16 cellular contexts compared by ENCODE assay signal in the genomic region with DNA sequence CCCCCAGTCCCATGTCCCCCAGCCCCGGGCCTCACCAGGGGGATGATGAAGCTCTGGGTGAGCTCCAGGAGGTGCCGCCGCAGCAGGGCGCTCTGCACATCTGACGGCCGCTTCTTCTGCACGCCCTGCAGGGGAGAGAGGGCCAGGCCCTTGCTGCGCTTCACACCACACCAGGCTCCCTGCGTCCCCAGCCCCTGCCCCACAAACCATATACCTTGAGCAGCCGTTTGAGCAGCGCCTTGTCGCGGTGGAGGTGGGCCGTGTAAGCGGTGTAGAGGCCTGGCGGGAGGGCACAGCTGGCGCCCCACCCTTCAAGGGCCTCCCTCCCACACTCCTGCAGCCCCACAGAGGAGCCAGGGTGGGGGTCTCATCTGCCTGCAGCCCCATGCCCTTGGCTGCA. TPM values are rescaled to one million over a fixed set of nuclear protein-coding genes. Genes with fewer than 3 reads are reported as not detected.
DNase-seq lines count a peak whose midpoint lies in the region; ATAC-seq and TF ChIP-seq lines count a peak whose summit lies in the region.
"Had no signal": no experiment of that assay in that cellular context is flagged by ENCODE, and none has a peak within 500 bp of the region (broad histone marks: within the 10 kb centered on the region; RNA-seq: fewer than 3 reads in every experiment).

No MANE protein-coding gene starts in this region.

- H3K9me2 ChIP-seq in SK-N-SH: no peaks in the 10 kb centered on the region

- H3K27ac ChIP-seq in SK-N-SH (ENCODE audit: low read depth in 2 of 2, low read length in 1 of 2): no peak overlapping the region
- H3K27ac ChIP-seq: coronary artery had no signal

- H3K4me3 ChIP-seq in SK-N-SH (ENCODE audit: low read depth in 2 of 2, low read length in 1 of 2) (no peak overlapping the region), GM12864 (ENCODE audit: low read depth, low read length) (peak overlapping the region; percentile 72), mucosa of descending colon (no peak overlapping the region)
- H3K4me3 ChIP-seq: lung, sigmoid colon had no signal

- peaks cover 11% of the 10 kb centered on the region for H3K4me1 Mint-ChIP-seq in activated CD8-positive, alpha-beta T cell treated with anti-CD3 and anti-CD28 coated beads for 36 hours (ENCODE audit: low read depth)

- H3K79me2 ChIP-seq in SK-N-SH (ENCODE audit: insufficient read depth): no peaks in the 10 kb centered on the region

- TF ChIP-seq CTCF in SK-N-SH (IDR thresholded peaks at IDR 0.05) (no peak), GM12864 (IDR thresholded peaks at IDR 0.05; ENCODE audit: low read depth, low read length, missing control alignments) (no peak), mucosa of descending colon (IDR thresholded peaks at IDR 0.05) (no peak)
- TF ChIP-seq CTCF in activated CD8-positive, alpha-beta T cell treated with anti-CD3 and anti-CD28 coated beads for 36 hours (IDR thresholded peaks at IDR 0.05): no peak

- H3K27ac Mint-ChIP-seq in activated CD8-positive, alpha-beta T cell treated with anti-CD3 and anti-CD28 coated beads for 36 hours: peak overlapping the region; percentile 91

- no peak for TF ChIP-seq RAD21 in SK-N-SH (IDR thresholded peaks at IDR 0.05; ENCODE audit: low read length)

- WGBS in SK-N-SH (ENCODE audit: low lambda C conversion rate): 100% methylated on average over 4 of the region's 17 CpGs

- H3K4me1 ChIP-seq in SK-N-SH (ENCODE audit: control insufficient read depth in 1 of 2, insufficient read depth in 2 of 2, low read depth in 1 of 2, low read length in 1 of 2) (peaks cover 2 to 4% of the 10 kb centered on the region in 2 experiments; a peak in 2 of 4 replicates), mucosa of descending colon (ENCODE audit: low read depth) (peaks cover 12% of the 10 kb centered on the region)

- ATAC-seq in SK-N-SH treated with all-trans-retinoic acid at 6 μM for 48 hours: no peak
- ATAC-seq in activated CD8-positive, alpha-beta T cell treated with anti-CD3 and anti-CD28 coated beads for 36 hours: no peak
- no peak for ATAC-seq in mucosa of descending colon

- H3K36me3 Mint-ChIP-seq in activated CD8-positive, alpha-beta T cell treated with anti-CD3 and anti-CD28 coated beads for 36 hours (ENCODE audit: low read depth): no peaks in the 10 kb centered on the region

- CTCF ChIA-PET in SK-N-SH (lab: Yijun Ruan, JAX): interaction anchor here (0.8 to 2.7 kb wide), 2 partner anchors 13 to 28 kb away, joined by 3 to 11 read pairs; no protein-coding TSS in a partner anchor
- CTCF ChIA-PET in activated CD8-positive, alpha-beta T cell treated with anti-CD3 and anti-CD28 coated beads for 36 hours (lab: Charles Lee): interaction anchor here (0.8 to 3.3 kb wide), 3 partner anchors 13 to 37 kb away, joined by 3 to 19 read pairs (median 3); a partner anchor contains a TSS

- H4K20me1 ChIP-seq in SK-N-SH (ENCODE audit: insufficient read depth): no peaks in the 10 kb centered on the region

- no peak for TF ChIP-seq EP300 in SK-N-SH (IDR thresholded peaks at IDR 0.05; ENCODE audit: borderline replicate concordance in 1 of 2, low read depth in 1 of 2, low read length in 1 of 2)

- no peak overlapping the region for H3K4me2 ChIP-seq in SK-N-SH

- peaks cover 2% of the 10 kb centered on the region for H3K27me3 Mint-ChIP-seq in activated CD8-positive, alpha-beta T cell treated with anti-CD3 and anti-CD28 coated beads for 36 hours

- no peaks in the 10 kb centered on the region for H3K9me3 Mint-ChIP-seq in activated CD8-positive, alpha-beta T cell treated with anti-CD3 and anti-CD28 coated beads for 36 hours

- no peak overlapping the region for H2AFZ ChIP-seq in SK-N-SH (ENCODE audit: low read depth)

- no peaks in the 10 kb centered on the region for H3K36me3 ChIP-seq in SK-N-SH (replicated peaks in 1 of 2; ENCODE audit: control insufficient read depth in 1 of 2, insufficient read depth in 2 of 2, low read length in 1 of 2)
- H3K36me3 ChIP-seq in mucosa of descending colon (ENCODE audit: low read depth): no peaks in the 10 kb centered on the region
- H3K36me3 ChIP-seq: esophagus squamous epithelium, sigmoid colon had no signal

- intact Hi-C loops in activated CD8-positive, alpha-beta T cell treated with anti-CD3 and anti-CD28 coated beads for 36 hours (cut with micrococcal nuclease): no loop called here
- intact Hi-C loops in mucosa of descending colon (cut with DNase I, micrococcal nuclease): no loop called here

- no peak overlapping the region for H3K9ac ChIP-seq in SK-N-SH

- H3K4me3 Mint-ChIP-seq in activated CD8-positive, alpha-beta T cell treated with anti-CD3 and anti-CD28 coated beads for 36 hours: peak overlapping the region; percentile 84

- POLR2A ChIA-PET in SK-N-SH (lab: Yijun Ruan, JAX): no interaction called here
- POLR2A ChIA-PET in activated CD8-positive, alpha-beta T cell treated with anti-CD3 and anti-CD28 coated beads for 36 hours (lab: Charles Lee): interaction anchor here (0.6 to 2.2 kb wide), 7 partner anchors 9 to 69 kb away, joined by 3 to 9 read pairs (median 4); no protein-coding TSS in a partner anchor

- DNase-seq in SK-N-SH: peak; percentile 30
- DNase-seq in GM12864 (ENCODE audit: low read depth): no peak
- DNase-seq in activated CD8-positive, alpha-beta T cell treated with anti-CD3 and anti-CD28 coated beads for 36 hours: no peak
- DNase-seq in mucosa of descending colon: peak in 2 of 3 donors; percentile 46 to 61
- no peak for DNase-seq in activated CD4-positive, CD25-positive, alpha-beta regulatory T cell treated with anti-CD3 and anti-CD28 coated beads, Interleukin-2, amount 50 U/mL, for 72 hours
- no peak for DNase-seq in kidney tubule cell (ENCODE audit: low spot score)
- no peak for DNase-seq in AG08396 (ENCODE audit: low spot score)
- DNase-seq: anterior cingulate cortex; esophagus squamous epithelium; NCI-H1092 treated with DMSO at 0.1 percent for 48 hours; NCI-H2227 treated with DMSO at 0.1 percent for 48 hours; stimulated activated CD4-positive, alpha-beta T cell treated with anti-CD3 and anti-CD28 coated beads, Interleukin-4, amount 100 ng/mL, for 4 hours had no signal

- no peaks in the 10 kb centered on the region for H3K9me3 ChIP-seq in SK-N-SH
- H3K9me3 ChIP-seq in mucosa of descending colon: no peaks in the 10 kb centered on the region
- H3K9me3 ChIP-seq: esophagus squamous epithelium, sigmoid colon had no signal

- H3K27me3 ChIP-seq in SK-N-SH (ENCODE audit: insufficient read depth): no peaks in the 10 kb centered on the region
- H3K27me3 ChIP-seq: esophagus squamous epithelium, sigmoid colon had no signal

- peaks cover 2% of the 10 kb centered on the region for H3F3A ChIP-seq in SK-N-SH (replicated peaks; ENCODE audit: insufficient read depth)

TF ChIP-seq in SK-N-SH, 30 proteins besides CTCF, POLR2A, EP300 and RAD21 (continues in another document):
- no peak for TF ChIP-seq YY1 (IDR thresholded peaks at IDR 0.05; ENCODE audit: low read depth)
- TF ChIP-seq, protein P1, sequence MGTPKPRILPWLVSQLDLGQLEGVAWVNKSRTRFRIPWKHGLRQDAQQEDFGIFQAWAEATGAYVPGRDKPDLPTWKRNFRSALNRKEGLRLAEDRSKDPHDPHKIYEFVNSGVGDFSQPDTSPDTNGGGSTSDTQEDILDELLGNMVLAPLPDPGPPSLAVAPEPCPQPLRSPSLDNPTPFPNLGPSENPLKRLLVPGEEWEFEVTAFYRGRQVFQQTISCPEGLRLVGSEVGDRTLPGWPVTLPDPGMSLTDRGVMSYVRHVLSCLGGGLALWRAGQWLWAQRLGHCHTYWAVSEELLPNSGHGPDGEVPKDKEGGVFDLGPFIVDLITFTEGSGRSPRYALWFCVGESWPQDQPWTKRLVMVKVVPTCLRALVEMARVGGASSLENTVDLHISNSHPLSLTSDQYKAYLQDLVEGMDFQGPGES (IDR thresholded peaks at IDR 0.05; ENCODE audit: low read depth, low read length): no peak

TF ChIP-seq in SK-N-SH treated with all-trans-retinoic acid at 6 μM for 48 hours, 23 proteins besides CTCF, POLR2A, EP300 and RAD21 (continues in another document):
- TF ChIP-seq TCF4 (CRISPR knock-in tag; IDR thresholded peaks at IDR 0.05; ENCODE audit: borderline replicate concordance): no peak
- TF ChIP-seq ZNF70 (CRISPR knock-in tag; IDR thresholded peaks at IDR 0.05): no peak

RNA-seq across cellular contexts. Expression of a gene that starts 6.2 kb away (rescaled TPM):
- polyA plus RNA-seq in SK-N-SH (2012; rRNA removed): 85.8 and 108 TPM in 2 replicates
- 38.1 and 61.2 TPM in 2 replicates for polyA plus RNA-seq in SK-N-SH (2012; cell fraction: cytosol; rRNA removed)
- 385 and 523 TPM in 2 replicates for polyA plus RNA-seq in SK-N-SH (2012; cell fraction: nucleus; rRNA removed)
- total RNA-seq in activated CD8-positive, alpha-beta T cell treated with anti-CD3 and anti-CD28 coated beads for 36 hours: 10 to 100 TPM; 22.1 to 26.4 TPM
- 100 to 1,000 TPM; 232 to 318 (median 250) TPM for total RNA-seq in mucosa of descending colon

RNA-seq across cellular contexts. Expression of a gene that starts 13.2 kb away (rescaled TPM):
- polyA plus RNA-seq in SK-N-SH (2012; rRNA removed): 5.6 and 5.8 TPM in 2 replicates
- 1.2 and 2.3 TPM in 2 replicates for polyA plus RNA-seq in SK-N-SH (2012; cell fraction: cytosol; rRNA removed)
- polyA plus RNA-seq in SK-N-SH (2012; cell fraction: nucleus; rRNA removed): 27.5 and 30.6 TPM in 2 replicates
- total RNA-seq in activated CD8-positive, alpha-beta T cell treated with anti-CD3 and anti-CD28 coated beads for 36 hours: 1 to 10 TPM; 4.6 to 5.3 TPM
- total RNA-seq in mucosa of descending colon: 1 to 10 TPM; 2.8 to 6.3 (median 5.2) TPM

RNA-seq across cellular contexts. Expression of a gene that starts 29.5 kb away (rescaled TPM):
- polyA plus RNA-seq in SK-N-SH (2012; rRNA removed): 45.1 and 45.7 TPM in 2 replicates
- 19.7 and 29.4 TPM in 2 replicates for polyA plus RNA-seq in SK-N-SH (2012; cell fraction: cytosol; rRNA removed)
- 132 and 167 TPM in 2 replicates for polyA plus RNA-seq in SK-N-SH (2012; cell fraction: nucleus; rRNA removed)
- total RNA-seq in activated CD8-positive, alpha-beta T cell treated with anti-CD3 and anti-CD28 coated beads for 36 hours: 10 to 100 TPM; 44.2 to 44.3 TPM
- 10 to 100 TPM; 54.3 to 61.7 (median 58.8) TPM for total RNA-seq in mucosa of descending colon

RNA-seq across cellular contexts. Expression of a gene that starts 43.4 kb away (rescaled TPM):
- polyA plus RNA-seq in SK-N-SH (2012; rRNA removed): 36.0 and 38.3 TPM in 2 replicates
- polyA plus RNA-seq in SK-N-SH (2012; cell fraction: cytosol; rRNA removed): 9.2 and 14.0 TPM in 2 replicates
- 182 and 260 TPM in 2 replicates for polyA plus RNA-seq in SK-N-SH (2012; cell fraction: nucleus; rRNA removed)
- 1 to 10 TPM; 5.9 to 6.2 TPM for total RNA-seq in activated CD8-positive, alpha-beta T cell treated with anti-CD3 and anti-CD28 coated beads for 36 hours
- 1 to 10 TPM; 1.8 to 4.3 (median 3.2) TPM for total RNA-seq in mucosa of descending colon

RNA-seq across cellular contexts. Expression of a gene that starts 52.1 kb away (rescaled TPM):
- 118 TPM in 2 replicates for polyA plus RNA-seq in SK-N-SH (2012; rRNA removed)
- 43.8 and 58.3 TPM in 2 replicates for polyA plus RNA-seq in SK-N-SH (2012; cell fraction: cytosol; rRNA removed)
- 480 and 590 TPM in 2 replicates for polyA plus RNA-seq in SK-N-SH (2012; cell fraction: nucleus; rRNA removed)
- total RNA-seq in activated CD8-positive, alpha-beta T cell treated with anti-CD3 and anti-CD28 coated beads for 36 hours: 1 to 10 TPM; 7.9 to 9.2 TPM
- 1 to 10 TPM; 2.3 to 6.5 (median 5.2) TPM for total RNA-seq in mucosa of descending colon

Comparison
In these comparisons a context has a peak if more than half of its experiments do, and no peak if none do; other contexts are left out.
1. DNase-seq: peak in SK-N-SH (single experiment) and mucosa of descending colon (2 of 3); none in GM12864 (single experiment), activated CD8-positive, alpha-beta T cell treated with anti-CD3 and anti-CD28 coated beads for 36 hours (single experiment), activated CD4-positive, CD25-positive, alpha-beta regulatory T cell treated with anti-CD3 and anti-CD28 coated beads, Interleukin-2, amount 50 U/mL, for 72 hours (single experiment), kidney tubule cell (single experiment) and AG08396 (single experiment).
2. RNA of a gene that starts 6.2 kb away (total RNA-seq): 232 to 318 TPM in mucosa of descending colon; 22.1 to 26.4 TPM in activated CD8-positive, alpha-beta T cell treated with anti-CD3 and anti-CD28 coated beads for 36 hours; every median in the first group is over 4 times any median in the second.